15 cellular contexts compared by ENCODE assay signal in genomic region chr22:23072035-23072910, GRCh38. TPM values are rescaled to one million over a fixed set of nuclear protein-coding genes. Genes with fewer than 3 reads are reported as not detected.
DNase-seq lines count a peak whose midpoint lies in the region; TF ChIP-seq lines count a peak whose summit lies in the region.
"Had no signal": no experiment of that assay in that cellular context is flagged by ENCODE, and none has a peak within 500 bp of the region (broad histone marks: within the 10 kb centered on the region; RNA-seq: fewer than 3 reads in every experiment).

No MANE protein-coding gene starts in this region.

- in situ Hi-C loops in GM23248 (cut with MboI) = no loop called here
- in situ Hi-C loops in brain microvascular endothelial cell (cut with HindIII; ENCODE audit: low pct_ligation_motif_present, low sequenced_read_pairs) = no loop called here

- no peaks in the 10 kb centered on the region for H3K36me3 Mint-ChIP-seq in chondrocyte (ENCODE audit: low read depth)
- no peaks in the 10 kb centered on the region for H3K36me3 Mint-ChIP-seq in nephron progenitor cell (ENCODE audit: low read depth)

- H3K9me3 Mint-ChIP-seq in chondrocyte (ENCODE audit: low read depth) (no peaks in the 10 kb centered on the region), nephron progenitor cell (no peaks in the 10 kb centered on the region)

- H3F3A ChIP-seq in GM23248 (ENCODE audit: insufficient read depth) = no peaks in the 10 kb centered on the region

- no peaks in the 10 kb centered on the region for H3K36me3 ChIP-seq in GM23248 (ENCODE audit: low read depth)
- H3K36me3 ChIP-seq in brain microvascular endothelial cell (replicated peaks) = no peaks in the 10 kb centered on the region
- H3K36me3 ChIP-seq: transverse colon had no signal

- H3K27me3 Mint-ChIP-seq in chondrocyte (ENCODE audit: low read depth) (no peaks in the 10 kb centered on the region), nephron progenitor cell (ENCODE audit: low read depth, poor library complexity) (peaks cover 53% of the 10 kb centered on the region)

- H3K4me2 ChIP-seq in GM23248 (ENCODE audit: unreplicated experiment) = no peak overlapping the region

- H3K9me2 ChIP-seq in GM23248 (ENCODE audit: insufficient read depth) = no peaks in the 10 kb centered on the region

- H3K4me1 ChIP-seq in GM23248 (ENCODE audit: insufficient read depth) = no peaks in the 10 kb centered on the region

- TF ChIP-seq CTCF in AG10803 (conservative IDR thresholded peaks at IDR 0.05; ENCODE audit: low read length) (no peak), chondrocyte (IDR thresholded peaks at IDR 0.05) (no peak), nephron progenitor cell (IDR thresholded peaks at IDR 0.05) (no peak), brain microvascular endothelial cell (IDR thresholded peaks at IDR 0.05; ENCODE audit: low read depth, low read length, missing control alignments) (no peak)

- no peak overlapping the region for H3K4me3 ChIP-seq in AG10803 (ENCODE audit: low read length)
- no peak overlapping the region for H3K4me3 ChIP-seq in GM23248
- H3K4me3 ChIP-seq in brain microvascular endothelial cell (ENCODE audit: low read depth, low read length) = no peak overlapping the region
- H3K4me3 ChIP-seq: transverse colon had no signal

- no peaks in the 10 kb centered on the region for H3K79me2 ChIP-seq in GM23248 (ENCODE audit: insufficient read depth)

- H3K27ac Mint-ChIP-seq in chondrocyte (ENCODE audit: unreplicated experiment) (no peak overlapping the region), nephron progenitor cell (no peak overlapping the region)

- H4K20me1 ChIP-seq in GM23248 (ENCODE audit: insufficient read depth) = no peaks in the 10 kb centered on the region

- DNase-seq in AG10803 (ENCODE audit: low read depth) = peak; percentile 62
- DNase-seq in GM23248 = peak; percentile 6
- DNase-seq in chondrocyte (ENCODE audit: low spot score) = peak; percentile 62
- no peak for DNase-seq in nephron progenitor cell
- no peak for DNase-seq in brain microvascular endothelial cell
- DNase-seq in activated CD4-positive, alpha-beta T cell treated with anti-CD3 and anti-CD28 coated beads for 1 hour = no peak
- no peak for DNase-seq in NCI-H82 (lab: John Stamatoyannopoulos, UW)
- DNase-seq in hepatic stellate cell (ENCODE audit: low spot score) = no peak
- DNase-seq: activated CD4-positive, CD25-positive, alpha-beta regulatory T cell treated with anti-CD3 and anti-CD28 coated beads, Interleukin-2, amount 50 U/mL, for 72 hours; activated gamma-delta T cell treated with Interleukin-2 at 50 U/mL for 16 hours; COR-L47; dermis blood vessel endothelial cell; NCI-H1048; NCI-H524; transverse colon had no signal

- H3K4me3 Mint-ChIP-seq in chondrocyte (ENCODE audit: unreplicated experiment) (no peak overlapping the region), nephron progenitor cell (peak overlapping the region; percentile 86)

- no peak overlapping the region for H3K9ac ChIP-seq in GM23248

- WGBS in GM23248 (ENCODE audit: low coverage in 1 of 2, low lambda C conversion rate in 2 of 2, missing lambda C conversion rate in 2 of 2), 2 experiments = 82 to 87% methylated on average over 10 to 11 of the region's 11 CpGs

- H3K4me1 Mint-ChIP-seq in chondrocyte (ENCODE audit: low read depth) = peaks cover 14% of the 10 kb centered on the region
- peaks cover 18% of the 10 kb centered on the region for H3K4me1 Mint-ChIP-seq in nephron progenitor cell

- H3K27ac ChIP-seq in GM23248 (no peak overlapping the region), brain microvascular endothelial cell (no peak overlapping the region)

- no peaks in the 10 kb centered on the region for H3K9me3 ChIP-seq in GM23248 (ENCODE audit: low read depth)
- H3K9me3 ChIP-seq: transverse colon had no signal

- H3K27me3 ChIP-seq in GM23248 (replicated peaks; ENCODE audit: insufficient read depth) = no peaks in the 10 kb centered on the region
- H3K27me3 ChIP-seq in brain microvascular endothelial cell (replicated peaks) = peaks cover 55% of the 10 kb centered on the region

- H2AFZ ChIP-seq in GM23248 = no peak overlapping the region

RNA-seq across cellular contexts. Expression of gene GNAZ, which starts 2.0 kb away (rescaled TPM):
- 0.25 and 0.65 TPM in 2 replicates for total RNA-seq in GM23248 (2014; rRNA removed; shearing (Covaris generic))
- 0.24 and 0.25 TPM in 2 replicates for polyA plus RNA-seq in GM23248 (2016; fragmentation: Nextera tagmentation; extraction: Ambion mirVana)
- total RNA-seq in chondrocyte = 3.9 to 4.9 TPM (median 4.5 TPM) in 3 replicates

Comparison
In these comparisons a context has a peak if more than half of its experiments do, and no peak if none do; other contexts are left out.
1. DNase-seq: peak in AG10803 (single experiment), GM23248 (single experiment) and chondrocyte (single experiment); none in nephron progenitor cell (single experiment), brain microvascular endothelial cell (single experiment), activated CD4-positive, alpha-beta T cell treated with anti-CD3 and anti-CD28 coated beads for 1 hour (single experiment), NCI-H82 (single experiment) and hepatic stellate cell (single experiment).